6 cellular contexts compared by ENCODE assay signal in genomic region chr7:108008827-108009226, GRCh38. TPM values are rescaled to one million over a fixed set of nuclear protein-coding genes. Genes with fewer than 3 reads are reported as not detected.
"Had no signal": no experiment of that assay in that cellular context is flagged by ENCODE, and none has a peak within 500 bp of the region (broad histone marks: within the 10 kb centered on the region; RNA-seq: fewer than 3 reads in every experiment).

No MANE protein-coding gene starts in this region.

- H3K4me2 ChIP-seq: GM23338 had no signal

- H3K9me3 Mint-ChIP-seq: GM23338, H9, IgD-negative memory B cell had no signal

- H3K4me3 Mint-ChIP-seq: GM23338, H9 had no signal

- H3K4me3 ChIP-seq: GM23338 had no signal

- H2AFZ ChIP-seq: GM23338 had no signal

- DNase-seq: H9, HCEC 1CT, KBM-7 had no signal

- ATAC-seq: GM23338 had no signal

- H3K27ac Mint-ChIP-seq: GM23338, H9, IgD-negative memory B cell had no signal

- H3K27ac ChIP-seq: HL-60 had no signal

RNA-seq across cellular contexts. Expression of gene LAMB1, which starts 5.9 kb away (rescaled TPM):
- polyA plus RNA-seq: IgD-negative memory B cell had no signal
